ENCODE assay signal across 1 cellular context in genomic region chr20:63973636-63974401, GRCh38.
TF ChIP-seq lines count a peak whose summit lies in the region.

No MANE protein-coding gene starts in this region.

TF ChIP-seq in HepG2, 621 proteins besides CTCF, POLR2A, EP300 and RAD21 (continued from another document and continues in another):
- peak; percentile 97 for TF ChIP-seq ZNF687 (CRISPR knock-in tag; IDR thresholded peaks at IDR 0.05)
- no peak for TF ChIP-seq TCF12 (IDR thresholded peaks at IDR 0.05)
- TF ChIP-seq TCF12 (CRISPR knock-in tag; IDR thresholded peaks at IDR 0.05) = 0 out of 2 replicates have a peak, but pooled peaks have one; percentile 83
- peak; percentile 32; the same call in 1 of the 2 replicates for TF ChIP-seq CEBPG (CRISPR knock-in tag; IDR thresholded peaks at IDR 0.05)
- TF ChIP-seq ZNF432 (CRISPR knock-in tag; IDR thresholded peaks at IDR 0.05; ENCODE audit: borderline replicate concordance) = no peak
- peak; percentile 98 for TF ChIP-seq HDAC1 (CRISPR knock-in tag; IDR thresholded peaks at IDR 0.05)
- TF ChIP-seq ZNF780A (CRISPR knock-in tag; IDR thresholded peaks at IDR 0.05) = no peak
- TF ChIP-seq KDM4B (CRISPR knock-in tag; IDR thresholded peaks at IDR 0.05) = peak; percentile 96
- TF ChIP-seq KDM1A (CRISPR knock-in tag; IDR thresholded peaks at IDR 0.05) = no peak
- TF ChIP-seq ADNP (CRISPR knock-in tag; IDR thresholded peaks at IDR 0.05) = peak; percentile 68; the same call in 1 of the 2 replicates
- peak; percentile 91 for TF ChIP-seq FOXK1 (CRISPR knock-in tag; IDR thresholded peaks at IDR 0.05; ENCODE audit: borderline replicate concordance, low read depth)
- peak; percentile 89 for TF ChIP-seq ZBTB43 (CRISPR knock-in tag; conservative IDR thresholded peaks at IDR 0.05)
- no peak for TF ChIP-seq ZNF234 (CRISPR knock-in tag; conservative IDR thresholded peaks at IDR 0.05)
- TF ChIP-seq CC2D1A (CRISPR knock-in tag; IDR thresholded peaks at IDR 0.05) = 0 out of 2 replicates have a peak, but pooled peaks have one; percentile 44
- TF ChIP-seq ISX (CRISPR knock-in tag; conservative IDR thresholded peaks at IDR 0.05) = peak; percentile 84; the same call in 1 of the 2 replicates
- peak; percentile 87 for TF ChIP-seq ZFP41 (CRISPR knock-in tag; IDR thresholded peaks at IDR 0.05; ENCODE audit: borderline replicate concordance)
- TF ChIP-seq ZC3H4 (CRISPR knock-in tag; IDR thresholded peaks at IDR 0.05; ENCODE audit: borderline replicate concordance) = no peak
- peak in 1 of 2 experiments; percentile 86; a peak in 2 of 4 replicates for TF ChIP-seq KLF16 (CRISPR knock-in tag; IDR thresholded peaks at IDR 0.05)
- no peak; the same call in 1 of the 2 replicates for TF ChIP-seq ZNF784 (CRISPR knock-in tag; IDR thresholded peaks at IDR 0.05; ENCODE audit: borderline replicate concordance)
- peak; percentile 60; the same call in 1 of the 2 replicates for TF ChIP-seq TFDP1 (CRISPR knock-in tag; IDR thresholded peaks at IDR 0.05; ENCODE audit: borderline replicate concordance)
- peak; percentile 87 for TF ChIP-seq GATAD2A (CRISPR knock-in tag; IDR thresholded peaks at IDR 0.05)
- TF ChIP-seq ZNF672 (CRISPR knock-in tag; IDR thresholded peaks at IDR 0.05) = no peak
- TF ChIP-seq TRIM24 (CRISPR knock-in tag; IDR thresholded peaks at IDR 0.05) = no peak
- no peak for TF ChIP-seq SETDB1 (CRISPR knock-in tag; IDR thresholded peaks at IDR 0.05; ENCODE audit: borderline replicate concordance)
- TF ChIP-seq IRF2 (CRISPR knock-in tag; IDR thresholded peaks at IDR 0.05) = peak; percentile 87
- peak; percentile 92; the same call in 1 of the 2 replicates for TF ChIP-seq NFKB2 (CRISPR knock-in tag; IDR thresholded peaks at IDR 0.05; ENCODE audit: borderline replicate concordance)
- TF ChIP-seq ZBTB38 (CRISPR knock-in tag; IDR thresholded peaks at IDR 0.05) = peak; percentile 96
- TF ChIP-seq SAP130 (CRISPR knock-in tag; IDR thresholded peaks at IDR 0.05; ENCODE audit: low read depth) = peak; percentile 97
- peak; percentile 85 for TF ChIP-seq MED1 (CRISPR knock-in tag; IDR thresholded peaks at IDR 0.05)
- TF ChIP-seq MATR3 (CRISPR knock-in tag; IDR thresholded peaks at IDR 0.05) = no peak
- TF ChIP-seq ZNF251 (CRISPR knock-in tag; IDR thresholded peaks at IDR 0.05) = peak; percentile 54; the same call in 1 of the 2 replicates
- TF ChIP-seq ZNF557 (CRISPR knock-in tag; IDR thresholded peaks at IDR 0.05) = 0 out of 2 replicates have a peak, but pooled peaks have one; percentile 44
- TF ChIP-seq ZNF510 (CRISPR knock-in tag; IDR thresholded peaks at IDR 0.05; ENCODE audit: low read depth) = peak; percentile 91; the same call in 1 of the 2 replicates
- peak; percentile 32; the same call in 1 of the 2 replicates for TF ChIP-seq NR2F2 (IDR thresholded peaks at IDR 0.05; ENCODE audit: borderline replicate concordance, low read depth)
- TF ChIP-seq KDM5B (CRISPR knock-in tag; IDR thresholded peaks at IDR 0.05; ENCODE audit: borderline replicate concordance) = peak; percentile 82; the same call in 1 of the 2 replicates
- TF ChIP-seq HES4 (CRISPR knock-in tag; IDR thresholded peaks at IDR 0.05; ENCODE audit: borderline replicate concordance) = peak; percentile 17
- TF ChIP-seq BRF2 (CRISPR knock-in tag; IDR thresholded peaks at IDR 0.05) = peak; percentile 40; the same call in 1 of the 2 replicates
- peak; percentile 34; the same call in 1 of the 2 replicates for TF ChIP-seq ZBTB49 (CRISPR knock-in tag; IDR thresholded peaks at IDR 0.05; ENCODE audit: borderline replicate concordance)
- TF ChIP-seq ZNF280D (CRISPR knock-in tag; IDR thresholded peaks at IDR 0.05) = peak; percentile 74; the same call in 1 of the 2 replicates
- TF ChIP-seq TIGD3 (CRISPR knock-in tag; IDR thresholded peaks at IDR 0.05; ENCODE audit: borderline replicate concordance) = no peak
- TF ChIP-seq HDAC6 (IDR thresholded peaks at IDR 0.05; ENCODE audit: low read depth, low read length) = no peak
- no peak for TF ChIP-seq PHF20 (CRISPR knock-in tag; IDR thresholded peaks at IDR 0.05)
- TF ChIP-seq E2F5 (CRISPR knock-in tag; conservative IDR thresholded peaks at IDR 0.05) = peak; percentile 72
- TF ChIP-seq NR3C1 (CRISPR knock-in tag; IDR thresholded peaks at IDR 0.05) = no peak
- TF ChIP-seq TBL1XR1 (IDR thresholded peaks at IDR 0.05; ENCODE audit: borderline replicate concordance, low read length, partially characterized antibody) = no peak
